ENCODE assay signal across 16 cellular contexts in the genomic region with DNA sequence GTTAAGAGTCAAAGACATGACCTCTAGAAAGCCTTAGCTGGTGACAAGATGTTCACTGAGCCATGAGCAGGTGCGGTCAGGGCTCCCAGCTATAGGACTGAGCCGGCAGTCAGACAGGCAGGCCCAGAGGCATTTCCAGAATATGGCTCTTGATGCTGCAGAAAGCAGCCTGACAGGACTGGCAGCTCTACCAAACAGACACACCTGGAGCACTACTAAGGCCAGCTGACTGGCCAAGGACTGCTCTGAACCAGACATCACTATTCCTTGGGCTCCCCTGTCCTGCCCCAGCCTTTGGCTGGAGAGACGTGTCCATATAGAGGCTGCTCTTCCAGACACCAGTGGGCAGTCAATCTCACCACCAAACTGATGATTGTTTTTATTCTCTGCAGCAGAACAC.
A peak's percentile ranks its signal among the peaks of the same experiment; 100 is the strongest.
DNase-seq lines count a peak whose midpoint lies in the region; ATAC-seq and TF ChIP-seq lines count a peak whose summit lies in the region.
"Had no signal": no experiment of that assay in that cellular context is flagged by ENCODE, and none has a peak within 500 bp of the region (broad histone marks: within the 10 kb centered on the region; RNA-seq: fewer than 3 reads in every experiment).

No MANE protein-coding gene starts in this region.

- H3K27ac ChIP-seq in RWPE2 (ENCODE audit: poor library complexity, severe bottlenecking) = no peak overlapping the region
- H3K27ac ChIP-seq in right atrium auricular region = no peak overlapping the region

- H3K9me3 Mint-ChIP-seq in stimulated activated effector memory CD8-positive, alpha-beta T cell treated with anti-CD3 and anti-CD28 coated beads, Interleukin-12 subunit alpha, Interleukin-12 subunit beta, amount 100 ng/mL, for 72 hours = no peaks in the 10 kb centered on the region
- H3K9me3 Mint-ChIP-seq: CD4-positive, CD25-positive, alpha-beta regulatory T cell had no signal

- H3K36me3 ChIP-seq in RWPE2 (ENCODE audit: low read depth) (no peaks in the 10 kb centered on the region), right atrium auricular region (peaks cover 27% of the 10 kb centered on the region)

- H3K4me3 Mint-ChIP-seq in stimulated activated effector memory CD8-positive, alpha-beta T cell treated with anti-CD3 and anti-CD28 coated beads, Interleukin-12 subunit alpha, Interleukin-12 subunit beta, amount 100 ng/mL, for 72 hours = no peak overlapping the region
- H3K4me3 Mint-ChIP-seq: CD4-positive, CD25-positive, alpha-beta regulatory T cell had no signal

- H3K4me1 Mint-ChIP-seq in stimulated activated effector memory CD8-positive, alpha-beta T cell treated with anti-CD3 and anti-CD28 coated beads, Interleukin-12 subunit alpha, Interleukin-12 subunit beta, amount 100 ng/mL, for 72 hours = no peaks in the 10 kb centered on the region
- H3K4me1 Mint-ChIP-seq: CD4-positive, CD25-positive, alpha-beta regulatory T cell had no signal

- DNase-seq in LNCaP clone FGC (ENCODE audit: low read depth) = peak; percentile 19
- DNase-seq in RWPE2 (ENCODE audit: low spot score) = no peak
- DNase-seq in islet precursor cell = peak; percentile 73
- DNase-seq in stimulated activated effector memory CD8-positive, alpha-beta T cell treated with anti-CD3 and anti-CD28 coated beads, Interleukin-12 subunit alpha, Interleukin-12 subunit beta, amount 100 ng/mL, for 72 hours (ENCODE audit: low spot score in 2 of 2) = no peak
- DNase-seq in activated CD4-positive, alpha-beta T cell treated with anti-CD3 and anti-CD28 coated beads for 4 hours = no peak
- DNase-seq in right atrium auricular region (ENCODE audit: low spot score) = no peak
- no peak for DNase-seq in stimulated activated CD8-positive, alpha-beta memory T cell treated with anti-CD3 and anti-CD28 coated beads, Interleukin-4, amount 100 ng/mL, for 48 hours
- DNase-seq: CD4-positive, CD25-positive, alpha-beta regulatory T cell; EL; KG1; NCI-H1092 treated with DMSO at 0.1 percent for 48 hours; NCI-H1436 treated with DMSO at 0.1 percent for 48 hours; NCI-H1930; NCI-H446; NCI-H526 had no signal

- no peak overlapping the region for H3K27ac Mint-ChIP-seq in stimulated activated effector memory CD8-positive, alpha-beta T cell treated with anti-CD3 and anti-CD28 coated beads, Interleukin-12 subunit alpha, Interleukin-12 subunit beta, amount 100 ng/mL, for 72 hours
- H3K27ac Mint-ChIP-seq: CD4-positive, CD25-positive, alpha-beta regulatory T cell had no signal

- H3K4me3 ChIP-seq in LNCaP clone FGC (ENCODE audit: low read depth, low read length) = no peak overlapping the region
- H3K4me3 ChIP-seq in RWPE2 (ENCODE audit: severe bottlenecking) = no peak overlapping the region
- no peak overlapping the region for H3K4me3 ChIP-seq in right atrium auricular region

- H3K9me3 ChIP-seq in RWPE2 (ENCODE audit: severe bottlenecking) = no peaks in the 10 kb centered on the region
- H3K9me3 ChIP-seq in right atrium auricular region = no peaks in the 10 kb centered on the region

- H3K36me3 Mint-ChIP-seq in stimulated activated effector memory CD8-positive, alpha-beta T cell treated with anti-CD3 and anti-CD28 coated beads, Interleukin-12 subunit alpha, Interleukin-12 subunit beta, amount 100 ng/mL, for 72 hours = no peaks in the 10 kb centered on the region

- peak; percentile 17; the same call in 1 of the 3 replicates for ATAC-seq in RWPE2 (ENCODE audit: low read depth)
- peak; percentile 21 for ATAC-seq in stimulated activated effector memory CD8-positive, alpha-beta T cell treated with anti-CD3 and anti-CD28 coated beads, Interleukin-12 subunit alpha, Interleukin-12 subunit beta, amount 100 ng/mL, for 72 hours
- ATAC-seq: Right ventricle myocardium inferior had no signal

- TF ChIP-seq CTCF in LNCaP clone FGC (IDR thresholded peaks at IDR 0.05; ENCODE audit: control insufficient read depth, extremely low read depth, insufficient read depth) (no peak), RWPE2 (IDR thresholded peaks at IDR 0.05; ENCODE audit: poor library complexity, severe bottlenecking) (no peak), right atrium auricular region (IDR thresholded peaks at IDR 0.05) (no peak)

- H3K4me1 ChIP-seq in RWPE2 (ENCODE audit: insufficient read depth, poor library complexity, severe bottlenecking) (no peaks in the 10 kb centered on the region), right atrium auricular region (no peaks in the 10 kb centered on the region)

- H3K27me3 ChIP-seq in RWPE2 (ENCODE audit: insufficient read depth, poor library complexity, severe bottlenecking) = no peaks in the 10 kb centered on the region
- H3K27me3 ChIP-seq in right atrium auricular region = no peaks in the 10 kb centered on the region

Comparison
In these comparisons a context has a peak if more than half of its experiments do, and no peak if none do; other contexts are left out.
1. DNase-seq: peak in LNCaP clone FGC (single experiment) and islet precursor cell (single experiment); none in RWPE2 (single experiment), stimulated activated effector memory CD8-positive, alpha-beta T cell treated with anti-CD3 and anti-CD28 coated beads, Interleukin-12 subunit alpha, Interleukin-12 subunit beta, amount 100 ng/mL, for 72 hours (0 of 2), activated CD4-positive, alpha-beta T cell treated with anti-CD3 and anti-CD28 coated beads for 4 hours (0 of 2), right atrium auricular region (single experiment) and stimulated activated CD8-positive, alpha-beta memory T cell treated with anti-CD3 and anti-CD28 coated beads, Interleukin-4, amount 100 ng/mL, for 48 hours (single experiment).